Comparison of ENCODE assay signal across 21 cellular contexts in the genomic region with DNA sequence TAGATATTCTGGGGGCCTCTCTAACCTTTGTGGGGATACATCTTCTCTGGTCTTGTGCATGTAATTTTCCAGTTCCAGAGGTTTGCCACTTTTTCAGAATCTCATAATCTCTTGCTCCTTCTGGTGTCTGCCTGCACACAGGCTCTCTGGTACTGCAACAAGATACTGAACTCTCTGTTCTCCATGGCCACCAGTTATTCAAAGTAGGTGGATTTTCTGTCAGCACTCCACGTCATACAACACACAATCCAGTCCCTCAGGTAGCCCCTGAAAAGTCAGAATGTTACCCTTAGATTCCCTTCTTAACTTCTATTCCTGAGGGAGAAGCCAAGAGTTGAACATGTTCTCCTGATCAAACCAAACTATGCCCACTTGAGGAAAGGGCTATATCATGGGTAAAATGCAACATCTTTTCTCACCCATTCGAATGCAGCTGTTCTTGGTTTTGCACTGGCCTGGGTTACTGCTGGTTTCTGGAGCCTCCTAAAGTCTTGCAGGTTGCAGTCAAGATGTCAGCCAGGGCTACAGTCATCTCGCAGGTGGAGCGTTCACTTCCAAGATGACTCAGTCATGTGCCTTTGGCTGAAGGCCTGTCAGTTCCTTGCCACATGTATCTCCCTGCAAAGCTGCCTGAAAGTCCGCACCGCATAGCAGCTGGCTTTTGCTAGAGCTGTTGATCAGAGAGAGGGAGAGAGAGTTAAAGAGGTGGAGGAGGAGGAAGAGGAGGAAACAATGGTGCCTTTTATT. TPM values are rescaled to one million over a fixed set of nuclear protein-coding genes. Genes with fewer than 3 reads are reported as not detected.
"Had no signal": no experiment of that assay in that cellular context is flagged by ENCODE, and none has a peak within 500 bp of the region (broad histone marks: within the 10 kb centered on the region; RNA-seq: fewer than 3 reads in every experiment).

No MANE protein-coding gene starts in this region.

- H3K4me1 ChIP-seq: right atrium auricular region, testis, upper lobe of left lung had no signal

- H3K27me3 ChIP-seq: neutrophil, right atrium auricular region, testis, upper lobe of left lung had no signal

- H3K9me3 ChIP-seq: neutrophil, right atrium auricular region, testis, upper lobe of left lung had no signal

- ATAC-seq: natural killer cell; stimulated activated naive CD8-positive, alpha-beta T cell treated with anti-CD3 and anti-CD28 coated beads, Interleukin-15, amount 100 ng/mL, for 72 hours had no signal

- H3K27ac ChIP-seq: epithelial cell of prostate, neutrophil, right atrium auricular region, skin epidermis, testis, upper lobe of left lung had no signal

- DNase-seq: activated CD4-positive, CD25-positive, alpha-beta regulatory T cell treated with anti-CD3 and anti-CD28 coated beads, Interleukin-2, amount 50 U/mL, for 72 hours; aorta; cerebellar nuclear complex; head of caudate nucleus; immature natural killer cell; mesendoderm; natural killer cell; posterior cingulate gyrus; stimulated activated naive CD8-positive, alpha-beta T cell treated with anti-CD3 and anti-CD28 coated beads, Interleukin-15, amount 100 ng/mL, for 72 hours; T1000; testis; upper lobe of left lung had no signal

- H3K9me3 Mint-ChIP-seq: activated T-helper 1 cell treated with anti-CD3 and anti-CD28 coated beads, Interleukin-12 subunit alpha, Interleukin-12 subunit beta, Interleukin-2, Interleukin-4 antibody, amounts not matched to agents 30 ng/mL and 10 ng/mL and 1 ng/mL, durations not matched to agents 14 hours and 24 hours and 36 hours had no signal

- H3K36me3 Mint-ChIP-seq: immature natural killer cell had no signal

- H3K27ac Mint-ChIP-seq: activated T-helper 1 cell treated with anti-CD3 and anti-CD28 coated beads, Interleukin-12 subunit alpha, Interleukin-12 subunit beta, Interleukin-2, Interleukin-4 antibody, amounts not matched to agents 30 ng/mL and 10 ng/mL and 1 ng/mL, durations not matched to agents 14 hours and 24 hours and 36 hours; dendritic cell treated with granulocyte-macrophage colony-stimulating factor and Interleukin-4, amounts not matched to agents 40 ng/mL and 50 ng/mL, for 4 days; immature natural killer cell; natural killer cell; stimulated activated naive CD8-positive, alpha-beta T cell treated with anti-CD3 and anti-CD28 coated beads, Interleukin-15, amount 100 ng/mL, for 72 hours had no signal

- H3K4me3 ChIP-seq: right atrium auricular region, skin epidermis, testis, upper lobe of left lung had no signal

- H3K36me3 ChIP-seq: neutrophil, right atrium auricular region, upper lobe of left lung had no signal

RNA-seq across cellular contexts. Expression of gene TUBA3C, which starts 57.7 kb away (rescaled TPM):
- total RNA-seq: activated CD8-positive, alpha-beta memory T cell treated with anti-CD3 and anti-CD28 coated beads for 36 hours; activated T-helper 1 cell treated with anti-CD3 and anti-CD28 coated beads, Interleukin-12 subunit alpha, Interleukin-12 subunit beta, Interleukin-2, Interleukin-4 antibody, amounts not matched to agents 30 ng/mL and 10 ng/mL and 1 ng/mL, durations not matched to agents 14 hours and 24 hours and 36 hours; aorta; frontal cortex; liver; natural killer cell; right atrium auricular region; upper lobe of left lung had no signal
